Comparison of ENCODE assay signal across 8 cellular contexts in the genomic region with DNA sequence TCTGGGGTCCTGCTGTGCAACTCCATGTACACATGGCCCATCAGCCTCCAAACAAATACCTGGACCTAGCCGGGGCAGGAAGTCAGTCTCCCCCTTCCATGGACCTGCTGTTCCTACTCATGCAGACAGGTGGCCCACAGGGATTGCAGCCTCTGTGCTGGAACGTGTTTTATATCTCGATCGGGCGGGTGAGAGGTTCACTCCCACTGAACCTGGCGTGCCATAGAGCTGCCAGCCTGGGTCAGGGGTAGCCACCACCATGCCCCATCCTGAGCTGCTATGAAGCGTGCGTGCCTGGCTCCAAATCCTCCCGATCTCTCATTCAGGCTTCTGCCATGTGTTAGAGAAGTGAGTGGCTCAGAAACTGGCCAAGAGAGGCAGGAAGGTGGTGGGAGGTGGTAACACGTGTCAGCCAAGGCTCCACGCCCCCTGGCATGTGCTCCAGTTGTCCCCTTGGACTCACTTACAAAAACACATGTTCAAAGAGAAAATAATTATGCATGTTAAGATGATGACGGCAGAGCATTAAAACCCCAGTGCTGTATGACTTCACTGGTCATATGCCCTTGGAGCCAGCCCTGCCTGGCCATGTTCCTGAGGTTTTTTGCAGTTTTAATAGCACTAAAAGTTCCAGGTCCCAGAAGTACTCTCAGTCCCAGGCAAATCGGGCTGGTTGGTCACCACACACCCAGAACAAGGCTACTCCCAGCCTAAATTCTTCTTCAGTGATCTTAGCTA. TPM values are rescaled to one million over a fixed set of nuclear protein-coding genes. Genes with fewer than 3 reads are reported as not detected.
DNase-seq lines count a peak whose midpoint lies in the region; ATAC-seq and TF ChIP-seq lines count a peak whose summit lies in the region.
"Had no signal": no experiment of that assay in that cellular context is flagged by ENCODE, and none has a peak within 500 bp of the region (broad histone marks: within the 10 kb centered on the region; RNA-seq: fewer than 3 reads in every experiment).

No MANE protein-coding gene starts in this region.

- TF ChIP-seq CTCF in astrocyte of the spinal cord (IDR thresholded peaks at IDR 0.05; ENCODE audit: low read depth, low read length): peak; percentile 40

- no peaks in the 10 kb centered on the region for H3K9me3 Mint-ChIP-seq in immature natural killer cell
- H3K9me3 Mint-ChIP-seq: central memory CD8-positive, alpha-beta T cell had no signal

- H3K4me1 Mint-ChIP-seq in immature natural killer cell: peaks cover 18 to 40% of the 10 kb centered on the region in 2 donors

- H3K4me3 ChIP-seq in astrocyte of the spinal cord (ENCODE audit: low read depth, low read length): no peak overlapping the region

- no peak overlapping the region for H3K4me3 Mint-ChIP-seq in immature natural killer cell
- H3K4me3 Mint-ChIP-seq: central memory CD8-positive, alpha-beta T cell had no signal

- H3K27me3 Mint-ChIP-seq in immature natural killer cell (ENCODE audit: low read depth in 3 of 3): no peaks in the 10 kb centered on the region
- H3K27me3 Mint-ChIP-seq: central memory CD8-positive, alpha-beta T cell had no signal

- peak overlapping the region in 4 of 6 donors; percentile 26 to 83 (median 30) for H3K27ac Mint-ChIP-seq in immature natural killer cell

- in situ Hi-C loops in astrocyte of the spinal cord (cut with HindIII; ENCODE audit: low sequenced_read_pairs): no loop called here

- POLR2A ChIA-PET in HEK293T (lab: Yijun Ruan, JAX): no interaction called here

- peaks cover 3 to 24% (median 8%) of the 10 kb centered on the region in 3 donors for H3K36me3 Mint-ChIP-seq in immature natural killer cell

- ATAC-seq in GM21515 (IDR thresholded peaks at IDR 0.05; ENCODE audit: unreplicated experiment) (no peak), GM18520 (IDR thresholded peaks at IDR 0.05; ENCODE audit: unreplicated experiment) (no peak)

- CTCF ChIA-PET in HEK293T (lab: Yijun Ruan, JAX): interaction anchor here (2.4 kb wide), 1 partner anchor 65 kb away, joined by 7 read pairs; no protein-coding TSS in a partner anchor

- DNase-seq in HEK293T (ENCODE audit: extremely low spot score): peak; percentile 46
- no peak for DNase-seq in astrocyte of the spinal cord (ENCODE audit: low read depth, low spot score)
- no peak for DNase-seq in immature natural killer cell
- peak; percentile 73 for DNase-seq in stromal cell of bone marrow (ENCODE audit: low read depth)
- no peak for DNase-seq in epidermal melanocyte (ENCODE audit: insufficient read length, low spot score)

TF ChIP-seq in HEK293T, 16 proteins besides CTCF, POLR2A, EP300 and RAD21:
- TF ChIP-seq HDGF (IDR thresholded peaks at IDR 0.05; ENCODE audit: borderline replicate concordance): no peak
- no peak for TF ChIP-seq SP1 (IDR thresholded peaks at IDR 0.05)
- no peak for TF ChIP-seq SUZ12 (IDR thresholded peaks at IDR 0.05)
- TF ChIP-seq FOXA1 (IDR thresholded peaks at IDR 0.05): no peak
- no peak for TF ChIP-seq FOXK2 (IDR thresholded peaks at IDR 0.05)
- TF ChIP-seq ZNF384 (IDR thresholded peaks at IDR 0.05): no peak
- no peak for TF ChIP-seq CTBP1 (IDR thresholded peaks at IDR 0.05; ENCODE audit: borderline replicate concordance)
TF ChIP-seq in HEK293T: peak in this region for 0.

RNA-seq across cellular contexts. Expression of a gene that starts 30.6 kb away (rescaled TPM):
- polyA plus RNA-seq in immature natural killer cell: 10 to 100 TPM in 2 of 3 donors, 1 to 10 TPM in 1; 9.3 to 37.8 (median 23.0) TPM

RNA-seq across cellular contexts. Expression of a gene that starts 41.5 kb away (rescaled TPM):
- 100 to 1,000 TPM; 235 to 280 (median 253) TPM for polyA plus RNA-seq in immature natural killer cell

Comparison
In these comparisons a context has a peak if more than half of its experiments do, and no peak if none do; other contexts are left out.
1. DNase-seq: peak in HEK293T (single experiment) and stromal cell of bone marrow (single experiment); none in astrocyte of the spinal cord (single experiment), immature natural killer cell (0 of 3) and epidermal melanocyte (single experiment).